33 cellular contexts compared by ENCODE assay signal in genomic region chr14:42130809-42131208, GRCh38.
"Had no signal": no experiment of that assay in that cellular context is flagged by ENCODE, and none has a peak within 500 bp of the region (broad histone marks: within the 10 kb centered on the region; RNA-seq: fewer than 3 reads in every experiment).

No MANE protein-coding gene starts in this region.

- ATAC-seq: activated CD4-positive, CD25-positive, alpha-beta regulatory T cell treated with anti-CD3 and anti-CD28 coated beads, Interleukin-2, amount 50 U/mL, for 24 hours; heart left ventricle; naive thymus-derived CD4-positive, alpha-beta T cell; pancreas; psoas muscle; stimulated activated memory B cell treated with anti-CD40 and anti-IgM and Interleukin-4, amounts not matched to agents 10 μg/mL and 1 μg/mL and 100 μg/mL, for 72 hours; stimulated activated naive CD8-positive, alpha-beta T cell treated with anti-CD3 and anti-CD28 coated beads, Interleukin-15, amount 100 ng/mL, for 72 hours; T-helper 17 cell had no signal

- H3K27ac ChIP-seq: esophagus squamous epithelium, heart left ventricle, pancreas, psoas muscle, upper lobe of left lung, WERI-Rb-1 had no signal

- H3K4me3 Mint-ChIP-seq: activated CD4-positive, alpha-beta memory T cell treated with anti-CD3 and anti-CD28 coated beads for 36 hours; activated CD4-positive, alpha-beta T cell treated with anti-CD3 and anti-CD28 coated beads, Interleukin-2, amount 10 ng/mL, durations not matched to agents 24 days and 14 days; activated naive CD4-positive, alpha-beta T cell treated with anti-CD3 and anti-CD28 coated beads, Interleukin-2, amount 10 ng/mL, durations not matched to agents 7 days and 5 days; activated naive CD8-positive, alpha-beta T cell treated with anti-CD3 and anti-CD28 coated beads, Interleukin-2, amount 10 ng/mL, durations not matched to agents 7 days and 5 days; activated T-cell treated with anti-CD3 and anti-CD28 coated beads, Interleukin-2, amount 50 U/mL, for 24 hours; central memory CD8-positive, alpha-beta T cell; dendritic cell treated with granulocyte-macrophage colony-stimulating factor and Interleukin-4, amounts not matched to agents 40 ng/mL and 50 ng/mL, for 4 days; endodermal cell; immature natural killer cell; memory B cell; naive thymus-derived CD4-positive, alpha-beta T cell; stimulated activated memory B cell treated with anti-CD40 and anti-IgM and Interleukin-4, amounts not matched to agents 10 μg/mL and 1 μg/mL and 100 μg/mL, for 72 hours; stimulated activated naive CD8-positive, alpha-beta T cell treated with anti-CD3 and anti-CD28 coated beads, Interleukin-15, amount 100 ng/mL, for 72 hours; T-helper 17 cell had no signal

- H3K4me2 ChIP-seq: smooth muscle cell had no signal

- H3K27me3 Mint-ChIP-seq: activated CD4-positive, alpha-beta memory T cell treated with anti-CD3 and anti-CD28 coated beads for 36 hours; activated CD4-positive, alpha-beta T cell treated with anti-CD3 and anti-CD28 coated beads, Interleukin-2, amount 10 ng/mL, durations not matched to agents 24 days and 14 days; activated naive CD4-positive, alpha-beta T cell treated with anti-CD3 and anti-CD28 coated beads, Interleukin-2, amount 10 ng/mL, durations not matched to agents 7 days and 5 days; activated naive CD8-positive, alpha-beta T cell treated with anti-CD3 and anti-CD28 coated beads, Interleukin-2, amount 10 ng/mL, durations not matched to agents 7 days and 5 days; activated T-cell treated with anti-CD3 and anti-CD28 coated beads, Interleukin-2, amount 50 U/mL, for 24 hours; central memory CD8-positive, alpha-beta T cell; dendritic cell treated with granulocyte-macrophage colony-stimulating factor and Interleukin-4, amounts not matched to agents 40 ng/mL and 50 ng/mL, for 4 days; memory B cell; naive thymus-derived CD4-positive, alpha-beta T cell; stimulated activated memory B cell treated with anti-CD40 and anti-IgM and Interleukin-4, amounts not matched to agents 10 μg/mL and 1 μg/mL and 100 μg/mL, for 72 hours; stimulated activated naive CD8-positive, alpha-beta T cell treated with anti-CD3 and anti-CD28 coated beads, Interleukin-15, amount 100 ng/mL, for 72 hours; T-helper 17 cell had no signal

- H3K4me1 ChIP-seq: esophagus squamous epithelium, heart left ventricle, pancreas, psoas muscle, upper lobe of left lung had no signal

- H3K27ac Mint-ChIP-seq: activated CD4-positive, alpha-beta memory T cell treated with anti-CD3 and anti-CD28 coated beads for 36 hours; activated CD4-positive, alpha-beta T cell treated with anti-CD3 and anti-CD28 coated beads, Interleukin-2, amount 10 ng/mL, durations not matched to agents 24 days and 14 days; activated naive CD4-positive, alpha-beta T cell treated with anti-CD3 and anti-CD28 coated beads, Interleukin-2, amount 10 ng/mL, durations not matched to agents 7 days and 5 days; activated naive CD8-positive, alpha-beta T cell treated with anti-CD3 and anti-CD28 coated beads, Interleukin-2, amount 10 ng/mL, durations not matched to agents 7 days and 5 days; activated T-cell treated with anti-CD3 and anti-CD28 coated beads, Interleukin-2, amount 50 U/mL, for 24 hours; dendritic cell treated with granulocyte-macrophage colony-stimulating factor and Interleukin-4, amounts not matched to agents 40 ng/mL and 50 ng/mL, for 4 days; endodermal cell; immature natural killer cell; memory B cell; naive thymus-derived CD4-positive, alpha-beta T cell; stimulated activated memory B cell treated with anti-CD40 and anti-IgM and Interleukin-4, amounts not matched to agents 10 μg/mL and 1 μg/mL and 100 μg/mL, for 72 hours; stimulated activated naive CD8-positive, alpha-beta T cell treated with anti-CD3 and anti-CD28 coated beads, Interleukin-15, amount 100 ng/mL, for 72 hours; T-helper 17 cell had no signal

- H3K4me1 Mint-ChIP-seq: activated CD4-positive, alpha-beta T cell treated with anti-CD3 and anti-CD28 coated beads, Interleukin-2, amount 10 ng/mL, durations not matched to agents 24 days and 14 days; activated naive CD4-positive, alpha-beta T cell treated with anti-CD3 and anti-CD28 coated beads, Interleukin-2, amount 10 ng/mL, durations not matched to agents 7 days and 5 days; activated naive CD8-positive, alpha-beta T cell treated with anti-CD3 and anti-CD28 coated beads, Interleukin-2, amount 10 ng/mL, durations not matched to agents 7 days and 5 days; central memory CD8-positive, alpha-beta T cell; endodermal cell; immature natural killer cell; memory B cell; naive thymus-derived CD4-positive, alpha-beta T cell; stimulated activated memory B cell treated with anti-CD40 and anti-IgM and Interleukin-4, amounts not matched to agents 10 μg/mL and 1 μg/mL and 100 μg/mL, for 72 hours; stimulated activated naive CD8-positive, alpha-beta T cell treated with anti-CD3 and anti-CD28 coated beads, Interleukin-15, amount 100 ng/mL, for 72 hours; T-helper 17 cell had no signal

- H3K4me3 ChIP-seq: esophagus squamous epithelium, heart left ventricle, pancreas, psoas muscle, smooth muscle cell, upper lobe of left lung had no signal

- H3K9me3 Mint-ChIP-seq: activated CD4-positive, alpha-beta memory T cell treated with anti-CD3 and anti-CD28 coated beads for 36 hours; endodermal cell; stimulated activated memory B cell treated with anti-CD40 and anti-IgM and Interleukin-4, amounts not matched to agents 10 μg/mL and 1 μg/mL and 100 μg/mL, for 72 hours had no signal

- H3K9me3 ChIP-seq: esophagus squamous epithelium, heart left ventricle, pancreas, psoas muscle, upper lobe of left lung had no signal

- H3K36me3 Mint-ChIP-seq: activated CD4-positive, alpha-beta memory T cell treated with anti-CD3 and anti-CD28 coated beads for 36 hours; activated naive CD4-positive, alpha-beta T cell treated with anti-CD3 and anti-CD28 coated beads, Interleukin-2, amount 10 ng/mL, durations not matched to agents 7 days and 5 days; activated naive CD8-positive, alpha-beta T cell treated with anti-CD3 and anti-CD28 coated beads, Interleukin-2, amount 10 ng/mL, durations not matched to agents 7 days and 5 days; immature natural killer cell; memory B cell; naive thymus-derived CD4-positive, alpha-beta T cell; stimulated activated memory B cell treated with anti-CD40 and anti-IgM and Interleukin-4, amounts not matched to agents 10 μg/mL and 1 μg/mL and 100 μg/mL, for 72 hours had no signal

- DNase-seq: activated CD4-positive, alpha-beta memory T cell treated with anti-CD3 and anti-CD28 coated beads for 36 hours; activated CD4-positive, alpha-beta T cell treated with anti-CD3 and anti-CD28 coated beads, Interleukin-2, amount 10 ng/mL, durations not matched to agents 24 days and 14 days; activated CD8-positive, alpha-beta memory T cell treated with anti-CD3 and anti-CD28 coated beads, Interleukin-2, amount 50 U/mL, for 4 hours; activated gamma-delta T cell; activated naive CD4-positive, alpha-beta T cell treated with anti-CD3 and anti-CD28 coated beads, Interleukin-2, amount 10 ng/mL, durations not matched to agents 7 days and 5 days; activated naive CD8-positive, alpha-beta T cell treated with anti-CD3 and anti-CD28 coated beads, Interleukin-2, amount 10 ng/mL, durations not matched to agents 7 days and 5 days; activated T-cell treated with anti-CD3 and anti-CD28 coated beads, Interleukin-2, amount 50 U/mL, for 24 hours; amygdala; endodermal cell; esophagus squamous epithelium; heart left ventricle; hypothalamus; immature natural killer cell; midbrain; naive thymus-derived CD4-positive, alpha-beta T cell; nucleus accumbens; pancreas; psoas muscle; stimulated activated CD4-positive, alpha-beta T cell treated with anti-CD3 and anti-CD28 coated beads, Interleukin-1b, Interleukin-23, amount 100 ng/mL, for 48 hours; stimulated activated CD4-positive, alpha-beta T cell treated with anti-CD3 and anti-CD28 coated beads, Interleukin-4, amount 100 ng/mL, for 4 hours; stimulated activated CD8-positive, alpha-beta memory T cell treated with anti-CD3 and anti-CD28 coated beads, Interleukin-4, amount 100 ng/mL, for 48 hours; stimulated activated naive CD8-positive, alpha-beta T cell treated with anti-CD3 and anti-CD28 coated beads, Interleukin-15, amount 100 ng/mL, for 72 hours; substantia nigra; T-helper 17 cell; T1000; upper lobe of left lung; WERI-Rb-1 had no signal

- H3K27me3 ChIP-seq: esophagus squamous epithelium, heart left ventricle, pancreas, upper lobe of left lung had no signal

- H3K36me3 ChIP-seq: esophagus squamous epithelium, heart left ventricle, pancreas, upper lobe of left lung, WERI-Rb-1 had no signal
